In genomic region chr13:48559638-48560320, GRCh38 we compare ENCODE assay signal across 16 cellular contexts. TPM values are rescaled to one million over a fixed set of nuclear protein-coding genes. Genes with fewer than 3 reads are reported as not detected.
DNase-seq lines count a peak whose midpoint lies in the region; ATAC-seq and TF ChIP-seq lines count a peak whose summit lies in the region.
"Had no signal": no experiment of that assay in that cellular context is flagged by ENCODE, and none has a peak within 500 bp of the region (broad histone marks: within the 10 kb centered on the region; RNA-seq: fewer than 3 reads in every experiment).

No MANE protein-coding gene starts in this region.

- H3K4me3 ChIP-seq in RWPE2 (ENCODE audit: severe bottlenecking) (no peak overlapping the region), fibroblast of mammary gland (ENCODE audit: control insufficient read depth, low read depth, low read length) (no peak overlapping the region)
- H3K4me3 ChIP-seq: testis had no signal

- H3K9me3 ChIP-seq in RWPE2 (ENCODE audit: severe bottlenecking) = no peaks in the 10 kb centered on the region
- H3K9me3 ChIP-seq: testis had no signal

- peaks cover 19% of the 10 kb centered on the region for H3K36me3 Mint-ChIP-seq in natural killer cell treated with Interleukin-12 subunit alpha and Interleukin-12 subunit beta and Interleukin-15 and Interleukin-18, amount 100 ng/mL, for 72 hours
- H3K36me3 Mint-ChIP-seq in natural killer cell = peaks cover 5% of the 10 kb centered on the region

- H3K27ac Mint-ChIP-seq in natural killer cell treated with Interleukin-12 subunit alpha and Interleukin-12 subunit beta and Interleukin-15 and Interleukin-18, amount 100 ng/mL, for 72 hours = peak overlapping the region; percentile 38 to 44
- H3K27ac Mint-ChIP-seq in natural killer cell = no peak overlapping the region

- no peak for TF ChIP-seq CTCF in natural killer cell (IDR thresholded peaks at IDR 0.05)
- no peak for TF ChIP-seq CTCF in RWPE2 (IDR thresholded peaks at IDR 0.05; ENCODE audit: poor library complexity, severe bottlenecking)
- TF ChIP-seq CTCF in fibroblast of mammary gland (conservative IDR thresholded peaks at IDR 0.05; ENCODE audit: control insufficient read depth, insufficient read depth, low read depth, low read length) = no peak

- no peaks in the 10 kb centered on the region for H3K9me3 Mint-ChIP-seq in natural killer cell treated with Interleukin-12 subunit alpha and Interleukin-12 subunit beta and Interleukin-15 and Interleukin-18, amount 100 ng/mL, for 72 hours
- H3K9me3 Mint-ChIP-seq in natural killer cell = no peaks in the 10 kb centered on the region

- peaks cover 36 to 60% of the 10 kb centered on the region in 2 donors for H3K4me1 Mint-ChIP-seq in natural killer cell treated with Interleukin-12 subunit alpha and Interleukin-12 subunit beta and Interleukin-15 and Interleukin-18, amount 100 ng/mL, for 72 hours (ENCODE audit: low read depth in 2 of 2)
- peaks cover 45 to 51% of the 10 kb centered on the region in 2 donors for H3K4me1 Mint-ChIP-seq in natural killer cell

- no peak for ATAC-seq in natural killer cell treated with Interleukin-12 subunit alpha and Interleukin-12 subunit beta and Interleukin-15 and Interleukin-18, amount 100 ng/mL, for 72 hours
- no peak for ATAC-seq in natural killer cell
- ATAC-seq in RWPE2 (ENCODE audit: low read depth) = peak; percentile 89
- ATAC-seq: esophagus mucosa, left ventricle myocardium superior had no signal

- peaks cover 0 to 2% of the 10 kb centered on the region in 2 donors for H3K27me3 Mint-ChIP-seq in natural killer cell treated with Interleukin-12 subunit alpha and Interleukin-12 subunit beta and Interleukin-15 and Interleukin-18, amount 100 ng/mL, for 72 hours
- peaks cover 2 to 7% of the 10 kb centered on the region in 2 donors for H3K27me3 Mint-ChIP-seq in natural killer cell (ENCODE audit: low read depth in 2 of 2)

- H3K27me3 ChIP-seq in RWPE2 (ENCODE audit: insufficient read depth, poor library complexity, severe bottlenecking) = no peaks in the 10 kb centered on the region
- H3K27me3 ChIP-seq: testis had no signal

- H3K4me1 ChIP-seq in RWPE2 (ENCODE audit: insufficient read depth, poor library complexity, severe bottlenecking) = peaks cover 13% of the 10 kb centered on the region
- H3K4me1 ChIP-seq: testis had no signal

- peak overlapping the region; percentile 60 for H3K27ac ChIP-seq in RWPE2 (ENCODE audit: poor library complexity, severe bottlenecking)
- H3K27ac ChIP-seq: testis had no signal

- no peaks in the 10 kb centered on the region for H3K36me3 ChIP-seq in RWPE2 (ENCODE audit: low read depth)

- no peak for DNase-seq in natural killer cell treated with Interleukin-12 subunit alpha and Interleukin-12 subunit beta and Interleukin-15 and Interleukin-18, amount 100 ng/mL, for 72 hours (ENCODE audit: low spot score)
- no peak for DNase-seq in natural killer cell
- no peak for DNase-seq in RWPE2 (ENCODE audit: low spot score)
- peak; percentile 89 for DNase-seq in fibroblast of mammary gland (ENCODE audit: low read depth)
- DNase-seq in midbrain (lab: John Stamatoyannopoulos, UW) = no peak
- DNase-seq in central memory CD4-positive, alpha-beta T cell = no peak
- no peak for DNase-seq in cortex of kidney (lab: John Stamatoyannopoulos, UW)
- DNase-seq in activated CD4-positive, alpha-beta T cell treated with anti-CD3 and anti-CD28 coated beads for 48 hours = no peak
- DNase-seq: activated CD4-positive, alpha-beta T cell treated with anti-CD3 and anti-CD28 coated beads for 4 hours; activated T-cell treated with anti-CD3 and anti-CD28 coated beads, Interleukin-2, amount 50 U/mL, for 1 hour; left ventricle myocardium superior; naive B cell; NCI-H2107; NCI-H748 treated with DMSO at 0.1 percent for 48 hours; testis had no signal

- intact Hi-C loops in natural killer cell (cut with micrococcal nuclease) = loop anchor here (5.0 kb wide), 2 partner anchors 157 to 1807 kb away; no protein-coding TSS in a partner anchor

- peak overlapping the region; percentile 18 for H3K4me3 Mint-ChIP-seq in natural killer cell treated with Interleukin-12 subunit alpha and Interleukin-12 subunit beta and Interleukin-15 and Interleukin-18, amount 100 ng/mL, for 72 hours
- no peak overlapping the region for H3K4me3 Mint-ChIP-seq in natural killer cell
- H3K4me3 Mint-ChIP-seq: naive B cell had no signal

RNA-seq across cellular contexts. Expression of gene RCBTB2, which starts 26.9 kb away (rescaled TPM):
- 10 to 100 TPM; 29.8 to 31.2 TPM for total RNA-seq in natural killer cell treated with Interleukin-12 subunit alpha and Interleukin-12 subunit beta and Interleukin-15 and Interleukin-18, amount 100 ng/mL, for 72 hours
- 10 to 100 TPM; 21.9 to 27.1 (median 24.2) TPM for total RNA-seq in natural killer cell

Comparison
In these comparisons a context has a peak if more than half of its experiments do, and no peak if none do; other contexts are left out.
1. H3K27ac Mint-ChIP-seq: peak in natural killer cell treated with Interleukin-12 subunit alpha and Interleukin-12 subunit beta and Interleukin-15 and Interleukin-18, amount 100 ng/mL, for 72 hours (2 of 2); none in natural killer cell (0 of 2).